ENCODE assay signal across 1 cellular context in genomic region chr1:1356796-1357401, GRCh38.
TF ChIP-seq lines count a peak whose summit lies in the region.

No MANE protein-coding gene starts in this region.

TF ChIP-seq in K562, 482 proteins besides CTCF, POLR2A, EP300 and RAD21:
- no peak for TF ChIP-seq SAFB2 (IDR thresholded peaks at IDR 0.05; ENCODE audit: borderline replicate concordance, low read depth, low read length, severe bottlenecking)
- no peak for TF ChIP-seq ZNF561 (CRISPR knock-in tag; conservative IDR thresholded peaks at IDR 0.05)
- peak; percentile 66 for TF ChIP-seq POLR2G (IDR thresholded peaks at IDR 0.05; ENCODE audit: low read depth, low read length)
- no peak for TF ChIP-seq MEF2D (tag; conservative IDR thresholded peaks at IDR 0.05; ENCODE audit: low read depth)
- TF ChIP-seq GATAD2B (IDR thresholded peaks at IDR 0.05; ENCODE audit: borderline replicate concordance) = no peak
- TF ChIP-seq TAF15 (IDR thresholded peaks at IDR 0.05; ENCODE audit: low read depth, low read length) = no peak
- TF ChIP-seq, protein P1, sequence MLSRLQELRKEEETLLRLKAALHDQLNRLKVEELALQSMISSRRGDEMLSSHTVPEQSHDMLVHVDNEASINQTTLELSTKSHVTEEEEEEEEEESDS (CRISPR knock-in tag; IDR thresholded peaks at IDR 0.05) = no peak
- no peak for TF ChIP-seq MYC (IDR thresholded peaks at IDR 0.05; ENCODE audit: low read depth, low read length)
- no peak for TF ChIP-seq MYC (CRISPR knock-in tag; IDR thresholded peaks at IDR 0.05; ENCODE audit: borderline replicate concordance, low read depth)
- no peak for TF ChIP-seq IRF2 (CRISPR knock-in tag; IDR thresholded peaks at IDR 0.05)
- TF ChIP-seq ZNF12 (CRISPR knock-in tag; IDR thresholded peaks at IDR 0.05) = no peak
- no peak for TF ChIP-seq MCM5 (IDR thresholded peaks at IDR 0.05; ENCODE audit: low read depth)
- TF ChIP-seq NR3C1 (CRISPR knock-in tag; IDR thresholded peaks at IDR 0.05) = no peak
- 0 out of 2 replicates have a peak, but pooled peaks have one; percentile 38 for TF ChIP-seq THAP12 (CRISPR knock-in tag; IDR thresholded peaks at IDR 0.05)
- TF ChIP-seq SP1 (CRISPR knock-in tag; IDR thresholded peaks at IDR 0.05) = no peak
- TF ChIP-seq KDM2B (CRISPR knock-in tag; IDR thresholded peaks at IDR 0.05) = no peak
- peak; percentile 23 for TF ChIP-seq RBM22 (IDR thresholded peaks at IDR 0.05; ENCODE audit: low read depth, low read length, poor library complexity, severe bottlenecking)
- TF ChIP-seq RBFOX2 (IDR thresholded peaks at IDR 0.05; ENCODE audit: low read depth, low read length) = peak; percentile 50
- TF ChIP-seq SMARCA5 (IDR thresholded peaks at IDR 0.05) = no peak
- TF ChIP-seq, protein P2, sequence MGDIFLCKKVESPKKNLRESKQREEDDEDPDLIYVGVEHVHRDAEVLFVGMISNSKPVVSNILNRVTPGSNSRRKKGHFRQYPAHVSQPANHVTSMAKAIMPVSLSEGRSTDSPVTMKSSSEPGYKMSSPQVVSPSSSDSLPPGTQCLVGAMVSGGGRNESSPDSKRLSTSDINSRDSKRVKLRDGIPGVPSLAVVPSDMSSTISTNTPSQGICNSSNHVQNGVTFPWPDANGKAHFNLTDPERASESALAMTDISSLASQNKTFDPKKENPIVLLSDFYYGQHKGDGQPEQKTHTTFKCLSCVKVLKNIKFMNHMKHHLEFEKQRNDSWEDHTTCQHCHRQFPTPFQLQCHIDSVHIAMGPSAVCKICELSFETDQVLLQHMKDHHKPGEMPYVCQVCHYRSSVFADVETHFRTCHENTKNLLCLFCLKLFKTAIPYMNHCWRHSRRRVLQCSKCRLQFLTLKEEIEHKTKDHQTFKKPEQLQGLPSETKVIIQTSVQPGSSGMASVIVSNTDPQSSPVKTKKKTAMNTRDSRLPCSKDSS (IDR thresholded peaks at IDR 0.05; ENCODE audit: low read depth, partially characterized antibody) = no peak
- TF ChIP-seq, protein P3, sequence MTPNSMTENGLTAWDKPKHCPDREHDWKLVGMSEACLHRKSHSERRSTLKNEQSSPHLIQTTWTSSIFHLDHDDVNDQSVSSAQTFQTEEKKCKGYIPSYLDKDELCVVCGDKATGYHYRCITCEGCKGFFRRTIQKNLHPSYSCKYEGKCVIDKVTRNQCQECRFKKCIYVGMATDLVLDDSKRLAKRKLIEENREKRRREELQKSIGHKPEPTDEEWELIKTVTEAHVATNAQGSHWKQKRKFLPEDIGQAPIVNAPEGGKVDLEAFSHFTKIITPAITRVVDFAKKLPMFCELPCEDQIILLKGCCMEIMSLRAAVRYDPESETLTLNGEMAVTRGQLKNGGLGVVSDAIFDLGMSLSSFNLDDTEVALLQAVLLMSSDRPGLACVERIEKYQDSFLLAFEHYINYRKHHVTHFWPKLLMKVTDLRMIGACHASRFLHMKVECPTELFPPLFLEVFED (CRISPR knock-in tag; conservative IDR thresholded peaks at IDR 0.05) = no peak
- TF ChIP-seq ZBTB11 (CRISPR knock-in tag; IDR thresholded peaks at IDR 0.05) = no peak
- no peak for TF ChIP-seq ZNF232 (CRISPR knock-in tag; IDR thresholded peaks at IDR 0.05)
- no peak for TF ChIP-seq THAP7 (CRISPR knock-in tag; IDR thresholded peaks at IDR 0.05)
- no peak for TF ChIP-seq MCM3 (IDR thresholded peaks at IDR 0.05)
- TF ChIP-seq, protein P4, sequence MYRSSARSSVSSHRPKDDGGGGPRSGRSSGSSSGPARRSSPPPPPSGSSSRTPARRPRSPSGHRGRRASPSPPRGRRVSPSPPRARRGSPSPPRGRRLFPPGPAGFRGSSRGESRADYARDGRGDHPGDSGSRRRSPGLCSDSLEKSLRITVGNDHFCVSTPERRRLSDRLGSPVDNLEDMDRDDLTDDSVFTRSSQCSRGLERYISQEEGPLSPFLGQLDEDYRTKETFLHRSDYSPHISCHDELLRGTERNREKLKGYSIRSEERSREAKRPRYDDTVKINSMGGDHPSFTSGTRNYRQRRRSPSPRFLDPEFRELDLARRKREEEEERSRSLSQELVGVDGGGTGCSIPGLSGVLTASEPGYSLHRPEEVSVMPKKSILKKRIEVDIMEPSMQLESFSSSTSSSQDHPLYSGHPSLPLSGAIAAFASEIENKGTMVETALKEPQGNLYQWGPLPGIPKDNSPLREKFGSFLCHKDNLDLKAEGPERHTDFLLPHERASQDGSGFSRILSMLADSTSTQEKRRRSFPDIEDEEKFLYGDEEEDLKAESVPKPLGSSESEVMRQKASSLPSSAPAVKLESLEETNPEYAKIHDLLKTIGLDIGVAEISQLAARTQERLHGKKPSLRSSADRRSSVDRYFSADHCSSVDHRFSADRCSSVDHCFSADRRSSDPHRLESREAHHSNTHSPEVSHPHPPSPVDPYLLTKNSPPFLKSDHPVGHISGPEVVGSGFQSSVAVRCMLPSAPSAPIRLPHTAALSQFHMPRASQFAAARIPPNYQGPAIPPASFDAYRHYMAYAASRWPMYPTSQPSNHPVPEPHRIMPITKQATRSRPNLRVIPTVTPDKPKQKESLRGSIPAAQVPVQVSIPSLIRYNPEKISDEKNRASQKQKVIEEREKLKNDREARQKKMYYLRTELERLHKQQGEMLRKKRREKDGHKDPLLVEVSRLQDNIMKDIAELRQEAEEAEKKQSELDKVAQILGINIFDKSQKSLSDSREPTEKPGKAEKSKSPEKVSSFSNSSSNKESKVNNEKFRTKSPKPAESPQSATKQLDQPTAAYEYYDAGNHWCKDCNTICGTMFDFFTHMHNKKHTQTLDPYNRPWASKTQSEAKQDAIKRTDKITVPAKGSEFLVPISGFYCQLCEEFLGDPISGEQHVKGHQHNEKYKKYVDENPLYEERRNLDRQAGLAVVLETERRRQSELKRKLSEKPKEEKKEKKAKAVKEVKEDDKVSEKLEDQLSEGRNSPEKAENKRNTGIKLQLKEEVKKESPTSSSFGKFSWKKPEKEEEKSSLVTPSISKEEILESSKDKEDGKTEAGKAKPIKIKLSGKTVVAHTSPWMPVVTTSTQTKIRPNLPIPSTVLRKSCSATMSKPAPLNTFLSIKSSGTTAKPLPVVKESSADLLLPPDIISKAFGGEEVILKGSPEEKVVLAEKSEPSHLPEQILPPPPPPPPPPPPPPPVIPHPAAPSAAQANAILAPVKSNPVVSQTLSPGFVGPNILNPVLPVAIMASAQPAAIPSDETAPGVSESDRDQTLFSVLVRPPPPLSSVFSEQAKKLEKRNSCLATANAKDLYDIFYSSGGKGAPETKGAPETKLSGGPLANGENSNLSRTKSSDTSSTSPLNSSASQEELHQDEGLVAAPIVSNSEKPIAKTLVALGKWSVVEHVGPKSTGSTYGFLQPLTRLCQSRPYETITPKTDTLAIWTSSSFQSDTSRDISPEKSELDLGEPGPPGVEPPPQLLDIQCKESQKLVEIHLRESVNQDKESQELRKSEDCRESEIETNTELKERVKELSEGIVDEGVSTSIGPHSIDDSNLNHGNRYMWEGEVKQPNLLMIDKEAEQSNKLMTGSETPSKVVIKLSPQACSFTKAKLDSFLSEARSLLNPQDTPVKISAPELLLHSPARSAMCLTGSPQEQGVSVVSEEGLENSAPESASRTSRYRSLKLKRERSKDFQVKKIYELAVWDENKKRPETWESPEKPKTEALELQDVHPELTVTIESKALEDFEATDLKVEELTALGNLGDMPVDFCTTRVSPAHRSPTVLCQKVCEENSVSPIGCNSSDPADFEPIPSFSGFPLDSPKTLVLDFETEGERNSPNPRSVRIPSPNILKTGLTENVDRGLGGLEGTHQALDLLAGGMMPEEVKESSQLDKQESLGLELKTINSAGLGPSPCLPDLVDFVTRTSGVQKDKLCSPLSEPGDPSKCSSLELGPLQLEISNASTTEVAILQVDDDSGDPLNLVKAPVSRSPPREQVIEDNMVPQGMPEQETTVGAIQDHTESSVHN (IDR thresholded peaks at IDR 0.05; ENCODE audit: borderline replicate concordance in 1 of 2, low read depth in 1 of 2) = no peak
- TF ChIP-seq, protein P5, sequence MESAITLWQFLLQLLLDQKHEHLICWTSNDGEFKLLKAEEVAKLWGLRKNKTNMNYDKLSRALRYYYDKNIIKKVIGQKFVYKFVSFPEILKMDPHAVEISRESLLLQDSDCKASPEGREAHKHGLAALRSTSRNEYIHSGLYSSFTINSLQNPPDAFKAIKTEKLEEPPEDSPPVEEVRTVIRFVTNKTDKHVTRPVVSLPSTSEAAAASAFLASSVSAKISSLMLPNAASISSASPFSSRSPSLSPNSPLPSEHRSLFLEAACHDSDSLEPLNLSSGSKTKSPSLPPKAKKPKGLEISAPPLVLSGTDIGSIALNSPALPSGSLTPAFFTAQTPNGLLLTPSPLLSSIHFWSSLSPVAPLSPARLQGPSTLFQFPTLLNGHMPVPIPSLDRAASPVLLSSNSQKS (CRISPR knock-in tag; IDR thresholded peaks at IDR 0.05) = no peak
- TF ChIP-seq POU5F1 (IDR thresholded peaks at IDR 0.05; ENCODE audit: borderline replicate concordance, low read depth, low read length, partially characterized antibody) = no peak
